10 cellular contexts compared by ENCODE assay signal in genomic region chr17:74466111-74466784, GRCh38. TPM values are rescaled to one million over a fixed set of nuclear protein-coding genes. Genes with fewer than 3 reads are reported as not detected.
DNase-seq lines count a peak whose midpoint lies in the region; ATAC-seq, FAIRE-seq and TF ChIP-seq lines count a peak whose summit lies in the region.
"Had no signal": no experiment of that assay in that cellular context is flagged by ENCODE, and none has a peak within 500 bp of the region (broad histone marks: within the 10 kb centered on the region; RNA-seq: fewer than 3 reads in every experiment).

TSS of gene CD300A (plus strand) at chr17:74466634. CDS start at chr17:74466704, 70 bp downstream.

- ATAC-seq in left cardiac atrium (peak; percentile 29 to 37), sciatic nerve (peak; percentile 56), HG02970 (IDR thresholded peaks at IDR 0.05; ENCODE audit: low FRiP score, unreplicated experiment) (no peak), HG03460 (IDR thresholded peaks at IDR 0.05; ENCODE audit: unreplicated experiment) (no peak)

- H3K4me2 ChIP-seq in PC-9 = no peak within 1 kb of the TSS

- no peak for TF ChIP-seq POLR2A in GM12891 (IDR thresholded peaks at IDR 0.05; ENCODE audit: low read depth, low read length)

- H3K27ac ChIP-seq in PC-9 = no peak within 1 kb of the TSS

- no peak for DNase-seq in GM12891 (ENCODE audit: insufficient read length, low spot score)
- DNase-seq in RPMI8226 = peak; percentile 75
- no peak for DNase-seq in left cardiac atrium
- peak; percentile 71 for DNase-seq in sciatic nerve (ENCODE audit: low spot score)
- no peak for DNase-seq in PC-9
- no peak for DNase-seq in HuH-7 (ENCODE audit: low spot score)

- no peaks in the 10 kb centered on the region for H3K9me3 ChIP-seq in PC-9 (ENCODE audit: insufficient read depth, low read depth)

- H3F3A ChIP-seq in PC-9 (ENCODE audit: insufficient read depth, low read depth) = no peaks in the 10 kb centered on the region; the same call in 1 of the 2 replicates

- no peak within 1 kb of the TSS for H2AFZ ChIP-seq in PC-9

- peaks cover 34% of the 10 kb centered on the region for H3K27me3 ChIP-seq in PC-9 (ENCODE audit: insufficient read depth, low read depth)

- H4K20me1 ChIP-seq in PC-9 (ENCODE audit: insufficient read depth) = no peaks in the 10 kb centered on the region

- no peaks in the 10 kb centered on the region for H3K4me1 ChIP-seq in PC-9 (replicated peaks; ENCODE audit: insufficient read depth)

- intact Hi-C loops in left cardiac atrium (cut with DNase I) (no loop called here), sciatic nerve (cut with DNase I) (no loop called here), PC-9 (cut with micrococcal nuclease; ENCODE audit: unreplicated experiment) (no loop called here)

- CTCF ChIA-PET in PC-9 (lab: Charles Lee) = interaction anchor here (0.5 kb wide), 1 partner anchor 108 kb away, joined by 4 read pairs; no protein-coding TSS in a partner anchor

- H3K4me3 ChIP-seq in PC-9 = no peak within 1 kb of the TSS

- no peaks in the 10 kb centered on the region for H3K9me2 ChIP-seq in PC-9 (ENCODE audit: insufficient read depth)

- POLR2A ChIA-PET in PC-9 (lab: Charles Lee; ENCODE audit: unreplicated experiment) = no interaction called here

- no peaks in the 10 kb centered on the region for H3K36me3 ChIP-seq in PC-9 (ENCODE audit: low read depth)

- no peak for TF ChIP-seq CTCF in PC-9 (conservative IDR thresholded peaks at IDR 0.05)

- peak; percentile 88 for FAIRE-seq in GM12891 (lab: Jason Lieb, UNC)

- no TSS peak for BruUV-seq in PC-9 (replicated peaks; lab: Mats Ljungman, UMichigan)

- H3K79me2 ChIP-seq in PC-9 (ENCODE audit: low read depth) = no peaks in the 10 kb centered on the region

TF ChIP-seq in GM12891, 5 proteins besides CTCF, POLR2A, EP300 and RAD21:
- no peak for TF ChIP-seq POU2F2 (IDR thresholded peaks at IDR 0.05; ENCODE audit: low read depth, low read length)
- TF ChIP-seq PAX5 (IDR thresholded peaks at IDR 0.05; ENCODE audit: insufficient read depth, low read length, severe bottlenecking) = no peak
- 0 out of 2 replicates have a peak, but pooled peaks have one; percentile 13 for TF ChIP-seq TAF1 (IDR thresholded peaks at IDR 0.05; ENCODE audit: low read depth, low read length)
- peak; percentile 90 for TF ChIP-seq SPI1 (IDR thresholded peaks at IDR 0.05; ENCODE audit: low read depth, low read length)
- no peak; the same call in 1 of the 2 replicates for TF ChIP-seq POLR2AphosphoS5 (IDR thresholded peaks at IDR 0.05; ENCODE audit: low read depth, low read length)

RNA-seq across cellular contexts. Expression of gene CD300A, which starts in this region (rescaled TPM):
- polyA plus RNA-seq in GM12891 (2012; ENCODE audit: low read depth, missing spikeins) = 40.2 TPM
- total RNA-seq in left cardiac atrium = 1 to 10 TPM; 2.9 to 5.7 TPM
- total RNA-seq in sciatic nerve = 13.0 TPM
- not detected in 2 replicates for total RNA-seq in PC-9 (2021)
- total RNA-seq: pulmonary artery endothelial cell, RPMI7951 had no signal

Comparison
In these comparisons a context has a peak if more than half of its experiments do, and no peak if none do; other contexts are left out.
1. DNase-seq: peak in RPMI8226 (single experiment) and sciatic nerve (single experiment); none in GM12891 (single experiment), left cardiac atrium (single experiment), PC-9 (0 of 2) and HuH-7 (single experiment).
2. ATAC-seq: peak in left cardiac atrium (2 of 2) and sciatic nerve (single experiment); none in HG02970 (single experiment) and HG03460 (single experiment).